In genomic region chr9:91905237-91905650, GRCh38 we compare ENCODE assay signal across 6 cellular contexts. TPM values are rescaled to one million over a fixed set of nuclear protein-coding genes. Genes with fewer than 3 reads are reported as not detected.
"Had no signal": no experiment of that assay in that cellular context is flagged by ENCODE, and none has a peak within 500 bp of the region (broad histone marks: within the 10 kb centered on the region; RNA-seq: fewer than 3 reads in every experiment).

No MANE protein-coding gene starts in this region.

- DNase-seq: kidney, trophoblast cell had no signal

- H3K27ac ChIP-seq: right atrium auricular region had no signal

- H3K36me3 ChIP-seq: right atrium auricular region had no signal

- H3K27me3 ChIP-seq: right atrium auricular region had no signal

- H3K9me3 ChIP-seq: right atrium auricular region had no signal

- FAIRE-seq: endometrium, kidney, small intestine had no signal

RNA-seq across cellular contexts. Expression of gene ROR2, which starts 44.8 kb away (rescaled TPM):
- total RNA-seq: activated CD4-positive, alpha-beta T cell treated with anti-CD3 and anti-CD28 coated beads for 36 hours had no signal
